Comparison of ENCODE assay signal across 20 cellular contexts in the genomic region with DNA sequence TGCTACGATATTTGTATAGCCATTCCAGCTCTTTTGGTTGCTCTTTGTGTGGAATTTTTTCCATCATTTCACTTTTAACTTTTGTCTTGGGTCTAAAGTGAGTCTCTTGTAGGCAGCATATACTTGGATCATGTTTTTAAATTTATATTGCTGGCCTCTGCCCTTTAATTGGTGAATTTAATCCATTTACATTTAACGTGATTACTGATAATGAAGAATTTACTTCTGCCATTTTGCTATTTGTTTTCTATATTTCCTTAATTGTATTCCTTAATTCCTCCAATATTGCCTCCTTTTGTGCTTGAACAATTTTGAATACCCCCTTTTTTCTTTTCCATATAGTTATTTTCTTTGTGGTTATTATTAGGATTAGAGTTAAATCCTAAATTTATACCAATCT.
"Had no signal": no experiment of that assay in that cellular context is flagged by ENCODE, and none has a peak within 500 bp of the region (broad histone marks: within the 10 kb centered on the region; RNA-seq: fewer than 3 reads in every experiment).

No MANE protein-coding gene starts in this region.

- ATAC-seq: gastrocnemius medialis; heart right ventricle; left cardiac atrium; left lung; left ventricle myocardium superior; lower lobe of right lung; mucosa of descending colon; naive thymus-derived CD8-positive, alpha-beta T cell had no signal

- DNase-seq: dermis blood vessel endothelial cell; dorsolateral prefrontal cortex; effector CD4-positive, alpha-beta T cell; effector memory CD4-positive, alpha-beta T cell; foreskin melanocyte; gastrocnemius medialis; glutamatergic neuron; head of caudate nucleus; heart right ventricle; hippocampal formation; left cardiac atrium; left lung; left ventricle myocardium superior; lower lobe of right lung; mesenchymal stem cell; mucosa of descending colon; naive B cell; naive thymus-derived CD8-positive, alpha-beta T cell had no signal

- H3K4me3 ChIP-seq: coronary artery, dorsolateral prefrontal cortex, esophagus muscularis mucosa, gastrocnemius medialis, heart right ventricle, left lung, lower lobe of right lung, mucosa of descending colon had no signal

- H3K36me3 ChIP-seq: esophagus muscularis mucosa, heart right ventricle, left lung, lower lobe of right lung had no signal

- H3K27me3 ChIP-seq: dorsolateral prefrontal cortex, esophagus muscularis mucosa, gastrocnemius medialis, heart right ventricle, left lung had no signal

- H3K4me1 ChIP-seq: esophagus muscularis mucosa, gastrocnemius medialis, heart right ventricle, left lung, lower lobe of right lung had no signal
